Comparison of ENCODE assay signal across 8 cellular contexts in the genomic region with DNA sequence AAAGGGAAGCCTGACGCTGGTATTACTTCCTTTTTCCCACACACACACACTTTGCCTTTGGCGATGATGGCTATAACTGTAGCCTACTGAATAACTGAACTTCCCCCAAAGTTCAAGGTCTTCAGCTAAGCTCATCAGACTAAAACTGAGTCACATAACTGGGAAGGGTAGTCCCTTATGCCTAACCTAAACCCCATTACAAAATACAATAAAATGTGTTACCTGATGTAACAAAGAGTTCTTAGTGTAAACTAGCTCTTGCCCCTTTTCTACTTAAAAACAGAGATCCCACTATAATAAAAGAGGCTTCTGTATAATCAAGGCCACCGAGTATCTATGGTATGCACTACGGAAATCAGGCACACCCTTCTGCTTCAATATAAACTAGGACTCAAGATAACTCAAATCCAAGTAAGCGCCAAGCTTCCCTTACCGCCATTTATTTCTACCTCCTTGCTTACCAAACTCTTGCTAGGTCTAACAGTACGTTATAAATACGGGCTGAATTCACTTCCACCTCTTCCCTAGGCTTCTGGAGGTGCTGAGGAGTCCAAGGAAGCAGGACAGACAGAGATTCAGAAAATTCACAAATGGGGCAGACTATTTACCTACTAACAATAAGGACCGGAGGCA. TPM values are rescaled to one million over a fixed set of nuclear protein-coding genes. Genes with fewer than 3 reads are reported as not detected.
A peak's percentile ranks its signal among the peaks of the same experiment; 100 is the strongest.
DNase-seq lines count a peak whose midpoint lies in the region; ATAC-seq and TF ChIP-seq lines count a peak whose summit lies in the region.

No MANE protein-coding gene starts in this region.

- no peaks in the 10 kb centered on the region for H3K27me3 ChIP-seq in BE2C
- no peaks in the 10 kb centered on the region for H3K27me3 ChIP-seq in HUES6 (ENCODE audit: control insufficient read depth, insufficient read depth, low read length)
- H3K27me3 ChIP-seq in gastroesophageal sphincter, result no peaks in the 10 kb centered on the region

- no peaks in the 10 kb centered on the region for H3K27me3 Mint-ChIP-seq in activated B cell treated with CpG ODN at 0.5 μM for 24 hours

- H3K4me3 ChIP-seq in BE2C (ENCODE audit: low read depth, low read length) (peak overlapping the region; percentile 91), HUES6 (ENCODE audit: low read depth, low read length) (peak overlapping the region; percentile 81), gastroesophageal sphincter (peak overlapping the region; percentile 57 to 76)

- no peaks in the 10 kb centered on the region for H3K9me3 Mint-ChIP-seq in activated B cell treated with CpG ODN at 0.5 μM for 24 hours

- H3K4me1 Mint-ChIP-seq in activated B cell treated with CpG ODN at 0.5 μM for 24 hours, result peaks cover 41% of the 10 kb centered on the region

- CTCF ChIA-PET in activated B cell treated with CpG ODN at 0.5 μM for 24 hours (lab: Charles Lee), result interaction anchor here (1.2 kb wide), 1 partner anchor 439 kb away, joined by 4 read pairs; no protein-coding TSS in a partner anchor

- no peak for DNase-seq in BE2C
- DNase-seq in activated B cell treated with CpG ODN at 0.5 μM for 24 hours, result no peak
- peak; percentile 60 for DNase-seq in renal cortical epithelial cell (ENCODE audit: low read depth)
- no peak for DNase-seq in NCI-H446 (lab: John Stamatoyannopoulos, UW)
- no peak for DNase-seq in T-helper 9 cell
- DNase-seq in mesenteric fat pad (ENCODE audit: low spot score), result no peak

- H3K9ac ChIP-seq in HUES6 (ENCODE audit: low read length), result peak overlapping the region; percentile 66

- peak overlapping the region; percentile 89 for H3K4me3 Mint-ChIP-seq in activated B cell treated with CpG ODN at 0.5 μM for 24 hours

- no peak for TF ChIP-seq EP300 in gastroesophageal sphincter (IDR thresholded peaks at IDR 0.05)

- no peak for TF ChIP-seq CTCF in BE2C (IDR thresholded peaks at IDR 0.05; ENCODE audit: low read depth, low read length)
- TF ChIP-seq CTCF in activated B cell treated with CpG ODN at 0.5 μM for 24 hours (IDR thresholded peaks at IDR 0.05), result no peak
- TF ChIP-seq CTCF in gastroesophageal sphincter (IDR thresholded peaks at IDR 0.05), result no peak

- H3K9me3 ChIP-seq in BE2C, result no peaks in the 10 kb centered on the region
- H3K9me3 ChIP-seq in HUES6 (ENCODE audit: control insufficient read depth, insufficient read depth, low read depth, low read length), result no peaks in the 10 kb centered on the region
- H3K9me3 ChIP-seq in gastroesophageal sphincter, result no peaks in the 10 kb centered on the region

- H3K36me3 ChIP-seq in BE2C (peaks cover 4% of the 10 kb centered on the region), HUES6 (ENCODE audit: control insufficient read depth, insufficient read depth, low read length) (peaks cover 13% of the 10 kb centered on the region), gastroesophageal sphincter (peaks cover 0 to 12% of the 10 kb centered on the region in 2 donors)

- POLR2A ChIA-PET in activated B cell treated with CpG ODN at 0.5 μM for 24 hours (lab: Charles Lee), result interaction anchor here (1.1 to 3.7 kb wide), 5 partner anchors 9 to 441 kb away, joined by 3 to 37 read pairs (median 8); partner anchors contain the start of genes ABCE1, ANAPC10 and MMAA

- H3K4me1 ChIP-seq in BE2C (no peaks in the 10 kb centered on the region; the same call in 1 of the 2 replicates), HUES6 (ENCODE audit: control insufficient read depth, insufficient read depth, low read length) (peaks cover 19% of the 10 kb centered on the region), gastroesophageal sphincter (peaks cover 6 to 52% (median 13%) of the 10 kb centered on the region in 3 donors)

- H3K27ac Mint-ChIP-seq in activated B cell treated with CpG ODN at 0.5 μM for 24 hours, result peak overlapping the region; percentile 93

- no peak for ATAC-seq in activated B cell treated with CpG ODN at 0.5 μM for 24 hours (ENCODE audit: low read depth)
- no peak for ATAC-seq in gastroesophageal sphincter

- intact Hi-C loops in activated B cell treated with CpG ODN at 0.5 μM for 24 hours (cut with micrococcal nuclease), result loop anchor here (2.0 to 5.0 kb wide), 3 partner anchors 23 to 1991 kb away; partner anchors contain the start of gene LSM6

- H3K27ac ChIP-seq in HUES6 (ENCODE audit: low read depth, low read length) (peak overlapping the region; percentile 23; the same call in 1 of the 2 replicates), gastroesophageal sphincter (peak overlapping the region; percentile 91 to 98 (median 94))

- 11 to 17% methylated on average over 7 to 8 of the region's 9 CpGs for WGBS in gastroesophageal sphincter (ENCODE audit: low coverage in 1 of 2), 2 donors

- TF ChIP-seq POLR2A in gastroesophageal sphincter (IDR thresholded peaks at IDR 0.05), result no peak

- peaks cover 21% of the 10 kb centered on the region for H3K36me3 Mint-ChIP-seq in activated B cell treated with CpG ODN at 0.5 μM for 24 hours (ENCODE audit: low read depth)

RNA-seq across cellular contexts. Expression of gene OTUD4, which starts 2.4 kb away (rescaled TPM):
- polyA plus RNA-seq in BE2C (2012; ENCODE audit: insufficient read depth, insufficient read length, low read depth), result 5.6 TPM
- total RNA-seq in activated B cell treated with CpG ODN at 0.5 μM for 24 hours (45.2 and 47.3 TPM in 2 replicates), gastroesophageal sphincter (10 to 100 TPM; 27.3 to 53.1 (median 39.1) TPM), renal cortical epithelial cell (28.5 and 48.2 TPM in 2 replicates), mesenteric fat pad (35.2 TPM)
